Comparison of ENCODE assay signal across 18 cellular contexts in the genomic region with DNA sequence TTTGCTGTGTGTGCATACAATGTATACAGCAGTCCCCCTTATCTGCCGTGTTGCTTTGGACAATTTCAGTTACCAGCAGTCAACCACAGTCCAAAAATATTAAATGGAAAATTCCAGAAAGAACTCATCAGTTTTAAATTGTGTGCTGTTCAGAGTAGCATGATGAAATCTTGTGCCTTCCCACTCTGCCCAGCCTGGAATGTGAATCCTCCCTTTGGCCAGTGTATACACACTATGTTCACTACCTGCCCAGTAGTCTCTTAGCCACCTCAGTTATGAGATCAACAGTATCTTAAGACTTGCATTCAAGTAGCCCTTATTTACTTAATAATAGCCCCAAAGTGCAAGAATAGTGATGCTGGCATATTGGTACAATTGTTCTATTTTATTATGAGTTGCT.
DNase-seq lines count a peak whose midpoint lies in the region; ATAC-seq and TF ChIP-seq lines count a peak whose summit lies in the region.
"Had no signal": no experiment of that assay in that cellular context is flagged by ENCODE, and none has a peak within 500 bp of the region (broad histone marks: within the 10 kb centered on the region; RNA-seq: fewer than 3 reads in every experiment).

No MANE protein-coding gene starts in this region.

- H3K27ac ChIP-seq in coronary artery (no peak overlapping the region), skeletal muscle tissue (ENCODE audit: low read depth, low read length) (peak overlapping the region; percentile 12)
- H3K27ac ChIP-seq: PC-9, RWPE1 had no signal

- no peaks in the 10 kb centered on the region for H3K9me3 ChIP-seq in skeletal muscle tissue (ENCODE audit: control insufficient read depth in 3 of 3, low read length in 3 of 3)
- H3K9me3 ChIP-seq: HAP-1 had no signal

- no peak overlapping the region for H3K4me3 ChIP-seq in coronary artery
- no peak overlapping the region for H3K4me3 ChIP-seq in skeletal muscle tissue (ENCODE audit: low read length in 3 of 3)
- H3K4me3 ChIP-seq: HAP-1, PC-9 had no signal

- H3K36me3 ChIP-seq in skeletal muscle tissue (ENCODE audit: control insufficient read depth in 3 of 3, insufficient read depth in 3 of 3, low read length in 3 of 3): peaks cover 0 to 2% (median 0%) of the 10 kb centered on the region in 3 donors
- H3K36me3 ChIP-seq: HAP-1 had no signal

- no peaks in the 10 kb centered on the region for H3K27me3 ChIP-seq in skeletal muscle tissue (ENCODE audit: control insufficient read depth in 3 of 3, insufficient read depth in 3 of 3, low read length in 3 of 3)

- H3K9ac ChIP-seq in skeletal muscle tissue (ENCODE audit: low read depth in 1 of 3, low read length in 3 of 3): no peak overlapping the region

- no peak for TF ChIP-seq CTCF in coronary artery (IDR thresholded peaks at IDR 0.05)

- DNase-seq in NCI-H226 (peak; percentile 29), coronary artery (ENCODE audit: low spot score) (peak; percentile 21), iris pigment epithelial cell (ENCODE audit: low read depth) (peak; percentile 51)
- DNase-seq in activated CD4-positive, alpha-beta T cell treated with anti-CD3 and anti-CD28 coated beads for 48 hours: no peak
- DNase-seq in activated CD8-positive, alpha-beta memory T cell treated with anti-CD3 and anti-CD28 coated beads for 24 hours: no peak
- DNase-seq: C1 segment of cervical spinal cord; CD8-positive, alpha-beta memory T cell; KBM-7; MV-4-11; NCI-H187 treated with DMSO at 0.1 percent for 48 hours; NCI-H345; NCI-H526; PC-9 had no signal

- no peaks in the 10 kb centered on the region for H3K4me1 ChIP-seq in skeletal muscle tissue (ENCODE audit: control insufficient read depth in 3 of 3, insufficient read depth in 3 of 3, low read length in 3 of 3)
- H3K4me1 ChIP-seq: HAP-1 had no signal

- ATAC-seq in HG03139 (IDR thresholded peaks at IDR 0.05; ENCODE audit: unreplicated experiment): no peak
- no peak for ATAC-seq in GM18909 (IDR thresholded peaks at IDR 0.05; ENCODE audit: poor library complexity, unreplicated experiment)

Comparison
In these comparisons a context has a peak if more than half of its experiments do, and no peak if none do; other contexts are left out.
1. DNase-seq: peak in NCI-H226 (single experiment), coronary artery (single experiment) and iris pigment epithelial cell (single experiment); none in activated CD4-positive, alpha-beta T cell treated with anti-CD3 and anti-CD28 coated beads for 48 hours (single experiment) and activated CD8-positive, alpha-beta memory T cell treated with anti-CD3 and anti-CD28 coated beads for 24 hours (single experiment).